In genomic region chr4:167100120-167100519, GRCh38 we compare ENCODE assay signal across 10 cellular contexts.
DNase-seq lines count a peak whose midpoint lies in the region; ATAC-seq and TF ChIP-seq lines count a peak whose summit lies in the region.
"Had no signal": no experiment of that assay in that cellular context is flagged by ENCODE, and none has a peak within 500 bp of the region (broad histone marks: within the 10 kb centered on the region; RNA-seq: fewer than 3 reads in every experiment).

No MANE protein-coding gene starts in this region.

- H3K27ac ChIP-seq in GM23248 (no peak overlapping the region), epithelial cell of prostate (no peak overlapping the region), psoas muscle (no peak overlapping the region)

- no peak overlapping the region for H3K4me3 Mint-ChIP-seq in mesothelial cell of epicardium
- H3K4me3 Mint-ChIP-seq: activated naive CD8-positive, alpha-beta T cell; natural killer cell treated with Interleukin-12 subunit alpha and Interleukin-12 subunit beta and Interleukin-15 and Interleukin-18, amount 100 ng/mL, for 72 hours had no signal

- intact Hi-C loops in psoas muscle (cut with DNase I), result no loop called here

- no peaks in the 10 kb centered on the region for H3K36me3 Mint-ChIP-seq in mesothelial cell of epicardium
- H3K36me3 Mint-ChIP-seq: activated naive CD8-positive, alpha-beta T cell had no signal

- no peaks in the 10 kb centered on the region for H3K9me2 ChIP-seq in GM23248 (ENCODE audit: insufficient read depth)

- no peaks in the 10 kb centered on the region for H3F3A ChIP-seq in GM23248 (ENCODE audit: insufficient read depth)

- H3K9me3 ChIP-seq in GM23248 (ENCODE audit: low read depth), result no peaks in the 10 kb centered on the region
- no peaks in the 10 kb centered on the region for H3K9me3 ChIP-seq in psoas muscle

- no peak overlapping the region for H2AFZ ChIP-seq in GM23248

- DNase-seq in GM23248 (peak; percentile 17), NCI-H2081 (lab: John Stamatoyannopoulos, UW) (peak; percentile 12 to 74), epithelial cell of prostate (ENCODE audit: low read depth, low spot score) (peak; percentile 76), psoas muscle (no peak), omental fat pad (ENCODE audit: low spot score) (no peak), mesothelial cell of epicardium (ENCODE audit: low spot score in 2 of 2, unreplicated experiment in 2 of 2) (no peak)
- DNase-seq in effector CD8-positive, alpha-beta T cell (lab: John Stamatoyannopoulos, UW), result no peak

- H3K27me3 ChIP-seq in GM23248 (replicated peaks; ENCODE audit: insufficient read depth) (no peaks in the 10 kb centered on the region), psoas muscle (ENCODE audit: insufficient read depth in 3 of 3, low read length in 2 of 3) (no peaks in the 10 kb centered on the region)

- H3K27me3 Mint-ChIP-seq in mesothelial cell of epicardium (ENCODE audit: low read depth), result peaks cover 2% of the 10 kb centered on the region
- H3K27me3 Mint-ChIP-seq: activated naive CD8-positive, alpha-beta T cell; natural killer cell treated with Interleukin-12 subunit alpha and Interleukin-12 subunit beta and Interleukin-15 and Interleukin-18, amount 100 ng/mL, for 72 hours had no signal

- H3K9me3 Mint-ChIP-seq in mesothelial cell of epicardium, result peaks cover 10% of the 10 kb centered on the region

- H4K20me1 ChIP-seq in GM23248 (ENCODE audit: insufficient read depth), result no peaks in the 10 kb centered on the region

- in situ Hi-C loops in GM23248 (cut with MboI), result no loop called here

- no peaks in the 10 kb centered on the region for H3K79me2 ChIP-seq in GM23248 (ENCODE audit: insufficient read depth)

- H3K4me3 ChIP-seq in GM23248, result no peak overlapping the region
- no peak overlapping the region for H3K4me3 ChIP-seq in psoas muscle

- no peak for TF ChIP-seq CTCF in psoas muscle (IDR thresholded peaks at IDR 0.05)
- TF ChIP-seq CTCF in omental fat pad (IDR thresholded peaks at IDR 0.05), result no peak
- TF ChIP-seq CTCF in mesothelial cell of epicardium (IDR thresholded peaks at IDR 0.05; ENCODE audit: unreplicated experiment), result no peak

- peak; percentile 90 to 100 (median 98) for ATAC-seq in psoas muscle
- ATAC-seq in omental fat pad (ENCODE audit: low FRiP score), result no peak
- no peak for ATAC-seq in HG02884 (IDR thresholded peaks at IDR 0.05; ENCODE audit: unreplicated experiment)
- ATAC-seq: natural killer cell treated with Interleukin-12 subunit alpha and Interleukin-12 subunit beta and Interleukin-15 and Interleukin-18, amount 100 ng/mL, for 72 hours had no signal

- WGBS in GM23248 (ENCODE audit: low coverage in 1 of 2, low lambda C conversion rate in 2 of 2, missing lambda C conversion rate in 2 of 2), 2 experiments, result 0 to 3% methylated on average over 1 of the region's 1 CpG
- 3 to 6% (median 3%) methylated on average over 1 of the region's 1 CpG for WGBS in psoas muscle, 3 donors

- no peak overlapping the region for H3K4me2 ChIP-seq in GM23248 (ENCODE audit: unreplicated experiment)

- no peaks in the 10 kb centered on the region for H3K4me1 ChIP-seq in GM23248 (ENCODE audit: insufficient read depth)
- no peaks in the 10 kb centered on the region for H3K4me1 ChIP-seq in psoas muscle

- H3K9ac ChIP-seq in GM23248, result no peak overlapping the region

- H3K4me1 Mint-ChIP-seq in mesothelial cell of epicardium, result peaks cover 6% of the 10 kb centered on the region

- no peaks in the 10 kb centered on the region for H3K36me3 ChIP-seq in GM23248 (ENCODE audit: low read depth)
- H3K36me3 ChIP-seq in psoas muscle (ENCODE audit: insufficient read depth in 1 of 2, low read depth in 1 of 2), result no peaks in the 10 kb centered on the region

- no peak overlapping the region for H3K27ac Mint-ChIP-seq in mesothelial cell of epicardium
- H3K27ac Mint-ChIP-seq: activated naive CD8-positive, alpha-beta T cell; natural killer cell treated with Interleukin-12 subunit alpha and Interleukin-12 subunit beta and Interleukin-15 and Interleukin-18, amount 100 ng/mL, for 72 hours had no signal

Comparison
In these comparisons a context has a peak if more than half of its experiments do, and no peak if none do; other contexts are left out.
1. DNase-seq: peak in GM23248 (single experiment), NCI-H2081 (2 of 2) and epithelial cell of prostate (single experiment); none in psoas muscle (0 of 2), omental fat pad (single experiment), mesothelial cell of epicardium (0 of 2) and effector CD8-positive, alpha-beta T cell (single experiment).
2. ATAC-seq: peak in psoas muscle (4 of 4); none in omental fat pad (single experiment) and HG02884 (single experiment).